In the genomic region with DNA sequence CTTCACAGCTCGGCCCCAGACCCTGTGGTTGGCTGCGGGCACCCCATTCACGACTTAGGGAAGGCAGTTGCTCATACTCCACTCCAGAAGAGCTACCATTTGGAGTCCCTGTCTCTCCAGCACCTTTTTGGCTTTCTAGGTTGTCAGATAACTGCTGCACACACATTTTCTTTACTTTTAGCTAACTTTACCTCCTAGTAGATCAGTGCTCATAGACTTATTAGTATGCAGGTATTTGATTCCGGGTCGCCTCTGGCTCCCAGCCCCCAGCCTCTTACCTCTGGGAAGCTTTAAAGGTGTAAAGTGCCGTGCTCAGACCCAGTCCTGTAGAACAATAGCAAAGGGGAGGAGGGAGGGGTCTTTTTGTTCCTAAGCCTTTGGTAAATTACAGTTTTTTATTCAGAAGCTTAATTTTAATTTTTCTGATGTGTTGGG, we compare ENCODE assay signal across 8 cellular contexts.
DNase-seq lines count a peak whose midpoint lies in the region; ATAC-seq, FAIRE-seq and TF ChIP-seq lines count a peak whose summit lies in the region.

No MANE protein-coding gene starts in this region.

- no peak; a peak in 1 of 5 replicates for TF ChIP-seq RAD21 in A549 (conservative IDR thresholded peaks at IDR 0.05 in 1 of 2, IDR thresholded peaks at IDR 0.05 in 1 of 2)

- FAIRE-seq in A549 (lab: Jason Lieb, UNC) (no peak), kidney (lab: Jason Lieb, UNC) (no peak)

- H3K4me3 ChIP-seq in A549 (peak overlapping the region; percentile 67), GM23338 (peak overlapping the region; percentile 70), kidney (ENCODE audit: low read length in 2 of 2) (peak overlapping the region; percentile 91 to 92), thoracic aorta (peak overlapping the region; percentile 75)

- CTCF ChIA-PET in A549 (lab: Yijun Ruan, JAX): interaction anchor here (0.7 to 11.4 kb wide), 20 partner anchors 8 to 452 kb away, joined by 3 to 91 read pairs (median 8); no protein-coding TSS in a partner anchor

- peak; percentile 15 to 51; a peak in 4 of 6 replicates for ATAC-seq in A549
- ATAC-seq in GM23338: peak; percentile 52
- ATAC-seq in activated naive CD4-positive, alpha-beta T cell treated with anti-CD3 and anti-CD28 coated beads, Interleukin-2, amount 50 U/mL, for 72 hours: peak; percentile 17 to 20
- ATAC-seq in thoracic aorta (ENCODE audit: insufficient number of reproducible peaks, low FRiP score, low read depth): no peak
- ATAC-seq in GM18867 (IDR thresholded peaks at IDR 0.05; ENCODE audit: unreplicated experiment): no peak

- H2AFZ ChIP-seq in GM23338: no peak overlapping the region

- no peak for TF ChIP-seq CTCF in A549 (IDR thresholded peaks at IDR 0.05)
- TF ChIP-seq CTCF in GM23338 (conservative IDR thresholded peaks at IDR 0.05; ENCODE audit: low read depth in 2 of 2): no peak
- no peak for TF ChIP-seq CTCF in kidney (IDR thresholded peaks at IDR 0.05; ENCODE audit: borderline replicate concordance, extremely low read depth, insufficient read depth)
- no peak for TF ChIP-seq CTCF in thoracic aorta (IDR thresholded peaks at IDR 0.05)

- no peaks in the 10 kb centered on the region for H3K9me3 ChIP-seq in A549
- no peaks in the 10 kb centered on the region for H3K9me3 ChIP-seq in kidney (ENCODE audit: control insufficient read depth in 1 of 2, low read length in 2 of 2)
- no peaks in the 10 kb centered on the region for H3K9me3 ChIP-seq in thoracic aorta

- H3K9me2 ChIP-seq in GM23338 (ENCODE audit: insufficient read depth): no peaks in the 10 kb centered on the region

- peak in 1 of 2 experiments; percentile 39 for DNase-seq in A549 (ENCODE audit: low read depth in 1 of 2, low spot score in 1 of 2)
- peak; percentile 62 for DNase-seq in GM23338 (ENCODE audit: low spot score)
- DNase-seq in activated naive CD4-positive, alpha-beta T cell treated with anti-CD3 and anti-CD28 coated beads, Interleukin-2, amount 50 U/mL, for 72 hours (ENCODE audit: low spot score in 2 of 2): no peak
- no peak for DNase-seq in kidney
- DNase-seq in thoracic aorta (ENCODE audit: low spot score): no peak
- DNase-seq in NCI-H748 (lab: John Stamatoyannopoulos, UW; ENCODE audit: unreplicated experiment): no peak
- no peak for DNase-seq in GM03348 (ENCODE audit: low spot score)

- H3K27me3 Mint-ChIP-seq in GM23338 (ENCODE audit: insufficient read depth, low read depth, poor library complexity): no peaks in the 10 kb centered on the region

- peaks cover 48% of the 10 kb centered on the region for H3K4me1 Mint-ChIP-seq in GM23338

- H3K4me2 ChIP-seq in A549: peak overlapping the region; percentile 83
- peak overlapping the region; percentile 89 for H3K4me2 ChIP-seq in GM23338

- H3K36me3 Mint-ChIP-seq in GM23338 (ENCODE audit: low read depth): peaks cover 3% of the 10 kb centered on the region; the same call in 1 of the 3 replicates
- H3K36me3 Mint-ChIP-seq in activated naive CD4-positive, alpha-beta T cell treated with anti-CD3 and anti-CD28 coated beads, Interleukin-2, amount 50 U/mL, for 72 hours: peaks cover 31 to 36% of the 10 kb centered on the region in 2 donors

- H3K27ac Mint-ChIP-seq in GM23338: peak overlapping the region; percentile 95
- peak overlapping the region; percentile 95 to 97 for H3K27ac Mint-ChIP-seq in activated naive CD4-positive, alpha-beta T cell treated with anti-CD3 and anti-CD28 coated beads, Interleukin-2, amount 50 U/mL, for 72 hours

- H3K4me3 Mint-ChIP-seq in GM23338: peak overlapping the region; percentile 98

- no peaks in the 10 kb centered on the region; the same call in 1 of the 2 replicates for H3F3A ChIP-seq in GM23338 (replicated peaks; ENCODE audit: low read depth)

- H3K79me2 ChIP-seq in GM23338 (replicated peaks; ENCODE audit: insufficient read depth): peaks cover 63% of the 10 kb centered on the region

- no peaks in the 10 kb centered on the region for H3K9me3 Mint-ChIP-seq in GM23338
- no peaks in the 10 kb centered on the region for H3K9me3 Mint-ChIP-seq in activated naive CD4-positive, alpha-beta T cell treated with anti-CD3 and anti-CD28 coated beads, Interleukin-2, amount 50 U/mL, for 72 hours

- intact Hi-C loops in kidney (cut with DNase I): no loop called here

- H3K27me3 ChIP-seq in GM23338 (ENCODE audit: insufficient read depth): no peaks in the 10 kb centered on the region
- no peaks in the 10 kb centered on the region for H3K27me3 ChIP-seq in thoracic aorta (replicated peaks; ENCODE audit: insufficient read depth)

- H3K4me1 ChIP-seq in A549 (peaks cover 59% of the 10 kb centered on the region), GM23338 (ENCODE audit: insufficient read depth) (peaks cover 37% of the 10 kb centered on the region), kidney (ENCODE audit: control insufficient read depth in 1 of 2, insufficient read depth in 1 of 2, low read depth in 1 of 2, low read length in 2 of 2) (peaks cover 28 to 35% of the 10 kb centered on the region in 2 donors), thoracic aorta (ENCODE audit: control insufficient read depth in 1 of 2, low read depth in 2 of 2) (peaks cover 27 to 68% of the 10 kb centered on the region in 2 donors)

- no peak for TF ChIP-seq POLR2A in A549 (IDR thresholded peaks at IDR 0.05; ENCODE audit: low read length)

- TF ChIP-seq EP300 in A549 (IDR thresholded peaks at IDR 0.05): no peak

- H4K20me1 ChIP-seq in GM23338 (replicated peaks; ENCODE audit: insufficient read depth): peaks cover 13% of the 10 kb centered on the region

- 2% methylated on average over 6 of the region's 6 CpGs for whole genome bisulfite sequencing in A549 (ENCODE audit: missing lambda C conversion rate)

- peak overlapping the region; percentile 92 to 97 for H3K9ac ChIP-seq in kidney (ENCODE audit: low read length in 2 of 2)

- H3K36me3 ChIP-seq in GM23338 (ENCODE audit: insufficient read depth) (no peaks in the 10 kb centered on the region), kidney (ENCODE audit: control insufficient read depth in 1 of 2, insufficient read depth in 2 of 2, low read length in 2 of 2) (no peaks in the 10 kb centered on the region), thoracic aorta (no peaks in the 10 kb centered on the region)

- H3K27ac ChIP-seq in A549 (peak overlapping the region; percentile 91 to 92), GM23338 (ENCODE audit: low read depth) (peak overlapping the region; percentile 99), kidney (ENCODE audit: low read depth in 2 of 2, low read length in 2 of 2) (peak overlapping the region; percentile 96 to 98), thoracic aorta (peak overlapping the region in 1 of 2 donors; percentile 44)

- POLR2A ChIA-PET in A549 (lab: Yijun Ruan, JAX): interaction anchor here (1.1 to 4.7 kb wide), 13 partner anchors 10 to 78 kb away, joined by 3 to 52 read pairs (median 9); no protein-coding TSS in a partner anchor

TF ChIP-seq in A549, 52 proteins besides CTCF, POLR2A, EP300 and RAD21 (continues in another document):
- no peak for TF ChIP-seq NFE2L2 (conservative IDR thresholded peaks at IDR 0.05; ENCODE audit: low read length)
- no peak for TF ChIP-seq MAFK (IDR thresholded peaks at IDR 0.05; ENCODE audit: partially characterized antibody)
- no peak for TF ChIP-seq PHF8 (IDR thresholded peaks at IDR 0.05; ENCODE audit: borderline replicate concordance, low read depth)
- TF ChIP-seq JUNB (IDR thresholded peaks at IDR 0.05): no peak
- TF ChIP-seq SREBF2 (IDR thresholded peaks at IDR 0.05): no peak
- TF ChIP-seq MYC (IDR thresholded peaks at IDR 0.05; ENCODE audit: borderline replicate concordance, low read length): no peak
- TF ChIP-seq, protein P1, sequence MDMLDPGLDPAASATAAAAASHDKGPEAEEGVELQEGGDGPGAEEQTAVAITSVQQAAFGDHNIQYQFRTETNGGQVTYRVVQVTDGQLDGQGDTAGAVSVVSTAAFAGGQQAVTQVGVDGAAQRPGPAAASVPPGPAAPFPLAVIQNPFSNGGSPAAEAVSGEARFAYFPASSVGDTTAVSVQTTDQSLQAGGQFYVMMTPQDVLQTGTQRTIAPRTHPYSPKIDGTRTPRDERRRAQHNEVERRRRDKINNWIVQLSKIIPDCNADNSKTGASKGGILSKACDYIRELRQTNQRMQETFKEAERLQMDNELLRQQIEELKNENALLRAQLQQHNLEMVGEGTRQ (IDR thresholded peaks at IDR 0.05): no peak
- no peak for TF ChIP-seq HOXB13 (CRISPR knock-in tag; IDR thresholded peaks at IDR 0.05; ENCODE audit: low read depth)
- no peak for TF ChIP-seq POLR2AphosphoS2 (conservative IDR thresholded peaks at IDR 0.05; ENCODE audit: low read length)
- TF ChIP-seq ZSCAN20 (CRISPR knock-in tag; IDR thresholded peaks at IDR 0.05): no peak
- TF ChIP-seq, protein P2, sequence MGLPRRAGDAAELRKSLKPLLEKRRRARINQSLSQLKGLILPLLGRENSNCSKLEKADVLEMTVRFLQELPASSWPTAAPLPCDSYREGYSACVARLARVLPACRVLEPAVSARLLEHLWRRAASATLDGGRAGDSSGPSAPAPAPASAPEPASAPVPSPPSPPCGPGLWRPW (IDR thresholded peaks at IDR 0.05): no peak
- TF ChIP-seq CHD4 (IDR thresholded peaks at IDR 0.05; ENCODE audit: borderline replicate concordance): no peak

TF ChIP-seq in GM23338, 12 proteins besides CTCF, POLR2A, EP300 and RAD21 (continues in another document):
- TF ChIP-seq EZH2 (IDR thresholded peaks at IDR 0.05; ENCODE audit: low read depth, unreplicated experiment): no peak
- no peak for TF ChIP-seq JUNB (IDR thresholded peaks at IDR 0.05; ENCODE audit: unreplicated experiment)
- no peak for TF ChIP-seq STAT1 (IDR thresholded peaks at IDR 0.05; ENCODE audit: unreplicated experiment)
- no peak for TF ChIP-seq ZNF331 (CRISPR knock-in tag; IDR thresholded peaks at IDR 0.05; ENCODE audit: low read depth)

Comparison
In these comparisons a context has a peak if more than half of its experiments do, and no peak if none do; other contexts are left out.
1. ATAC-seq: peak in A549 (2 of 2), GM23338 (single experiment) and activated naive CD4-positive, alpha-beta T cell treated with anti-CD3 and anti-CD28 coated beads, Interleukin-2, amount 50 U/mL, for 72 hours (2 of 2); none in thoracic aorta (single experiment) and GM18867 (single experiment).
2. Peak in every context shown above with its lines, with median percentiles within 50 percentile points of each other: H3K4me3 ChIP-seq.